Comparison of ENCODE assay signal across 8 cellular contexts in the genomic region with DNA sequence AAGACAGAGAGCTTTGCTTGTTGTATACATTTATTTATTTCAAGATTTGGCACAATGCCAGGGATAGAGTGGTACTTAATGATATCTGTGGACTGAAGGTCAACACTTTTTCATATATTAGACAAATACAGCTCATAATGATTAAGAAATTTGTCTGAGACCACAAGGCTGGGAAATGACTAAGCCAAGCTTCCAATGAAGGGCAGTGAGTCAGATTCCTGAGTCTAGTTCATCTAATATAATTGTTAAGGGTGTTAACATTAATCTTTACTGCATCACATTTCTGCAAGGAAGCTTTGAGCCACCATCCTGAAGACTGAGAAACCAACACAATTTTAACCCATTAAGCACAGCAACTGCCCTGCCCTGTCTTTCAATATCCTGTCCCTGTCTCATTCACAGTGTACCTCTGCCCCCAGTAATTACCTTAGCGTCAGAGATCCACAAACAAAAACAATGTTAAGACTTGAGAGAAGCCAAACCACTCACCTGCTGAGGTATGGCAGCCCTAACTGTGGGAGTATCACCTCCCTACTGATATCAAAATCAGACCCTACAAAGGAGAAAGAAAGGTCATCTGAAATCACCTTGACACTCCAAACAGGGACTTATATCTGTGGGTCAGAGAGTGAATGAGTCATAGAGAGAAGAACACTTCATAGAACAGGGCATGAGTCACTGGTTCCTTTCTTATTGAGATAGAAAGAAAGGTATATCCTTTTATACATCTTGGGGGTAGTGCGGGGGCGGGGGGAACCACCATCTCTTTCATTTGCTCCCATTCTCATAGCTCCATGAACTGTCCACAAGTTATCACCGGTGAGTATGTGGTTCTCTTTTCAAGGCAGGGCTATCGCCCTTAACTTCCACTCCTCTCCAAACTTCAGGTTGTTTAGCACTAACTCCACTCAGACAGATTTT.
DNase-seq lines count a peak whose midpoint lies in the region; ATAC-seq, FAIRE-seq and TF ChIP-seq lines count a peak whose summit lies in the region.

No MANE protein-coding gene starts in this region.

- WGBS in sigmoid colon, 2 donors, result 76 to 81% methylated on average over 5 of the region's 5 CpGs

- intact Hi-C loops in sigmoid colon (cut with DNase I), result no loop called here

- ATAC-seq in GM21526 (IDR thresholded peaks at IDR 0.05; ENCODE audit: low FRiP score, unreplicated experiment), result peak; percentile 98
- peak; percentile 96 for ATAC-seq in HG03575 (IDR thresholded peaks at IDR 0.05; ENCODE audit: extremely low read depth, insufficient number of reproducible peaks, low FRiP score, unreplicated experiment)

- H3K27me3 Mint-ChIP-seq in astrocyte (ENCODE audit: low read depth, unreplicated experiment), result no peaks in the 10 kb centered on the region

- H3K9me3 ChIP-seq in astrocyte (ENCODE audit: insufficient read depth, low read depth, low read length) (no peaks in the 10 kb centered on the region), mucosa of rectum (ENCODE audit: control insufficient read depth in 2 of 2, low read length in 2 of 2) (no peaks in the 10 kb centered on the region), sigmoid colon (no peaks in the 10 kb centered on the region), Peyer's patch (no peaks in the 10 kb centered on the region)

- H3K27me3 ChIP-seq in astrocyte (ENCODE audit: insufficient read depth, low read length) (no peaks in the 10 kb centered on the region), mucosa of rectum (ENCODE audit: control insufficient read depth in 2 of 2, insufficient read depth in 2 of 2, low read length in 2 of 2) (no peaks in the 10 kb centered on the region), sigmoid colon (no peaks in the 10 kb centered on the region), Peyer's patch (no peaks in the 10 kb centered on the region)

- peaks cover 37% of the 10 kb centered on the region for H3K4me1 Mint-ChIP-seq in astrocyte (ENCODE audit: low read depth, unreplicated experiment)

- no peak for TF ChIP-seq EP300 in sigmoid colon (IDR thresholded peaks at IDR 0.05)

- DNase-seq in GM10266 (ENCODE audit: extremely low spot score), result peak; percentile 62
- DNase-seq in astrocyte (ENCODE audit: low read depth), result peak; percentile 96
- no peak for DNase-seq in substantia nigra (lab: John Stamatoyannopoulos, UW)
- DNase-seq in sigmoid colon, result no peak
- DNase-seq in Peyer's patch, result no peak

- H3K4me3 ChIP-seq in astrocyte (ENCODE audit: insufficient read depth, low read depth, low read length) (peak overlapping the region; percentile 30), mucosa of rectum (ENCODE audit: low read length in 2 of 2) (no peak overlapping the region), sigmoid colon (no peak overlapping the region), Peyer's patch (no peak overlapping the region)

- H3K4me2 ChIP-seq in astrocyte (ENCODE audit: low read length), result peak overlapping the region; percentile 83

- H3K36me3 Mint-ChIP-seq in astrocyte (ENCODE audit: low read depth, unreplicated experiment), result no peaks in the 10 kb centered on the region

- H3K9me3 Mint-ChIP-seq in astrocyte (ENCODE audit: unreplicated experiment), result no peaks in the 10 kb centered on the region

- H2AFZ ChIP-seq in astrocyte (ENCODE audit: low read depth, low read length), result no peak overlapping the region

- TF ChIP-seq CTCF in GM10266 (IDR thresholded peaks at IDR 0.05; ENCODE audit: control insufficient read depth, insufficient read depth, low read depth, missing control alignments) (no peak), astrocyte (IDR thresholded peaks at IDR 0.05; ENCODE audit: insufficient read depth, low read depth, low read length) (no peak), sigmoid colon (IDR thresholded peaks at IDR 0.05) (no peak), Peyer's patch (IDR thresholded peaks at IDR 0.05) (no peak)

- H3K4me3 Mint-ChIP-seq in astrocyte (ENCODE audit: unreplicated experiment), result no peak overlapping the region

- H3K27ac Mint-ChIP-seq in astrocyte (ENCODE audit: unreplicated experiment), result peak overlapping the region; percentile 64

- H3K27ac ChIP-seq in astrocyte (ENCODE audit: low read depth, low read length), result peak overlapping the region; percentile 74
- H3K27ac ChIP-seq in mucosa of rectum (ENCODE audit: low read depth in 2 of 2, low read length in 2 of 2), result peak overlapping the region; percentile 58 to 62
- no peak overlapping the region for H3K27ac ChIP-seq in substantia nigra (ENCODE audit: low read depth, low read length, poor library complexity, severe bottlenecking)
- peak overlapping the region in 1 of 4 donors; percentile 15 for H3K27ac ChIP-seq in sigmoid colon
- peak overlapping the region in 2 of 4 donors; percentile 80 to 84 for H3K27ac ChIP-seq in Peyer's patch

- H3K9ac ChIP-seq in astrocyte (ENCODE audit: low read length) (peak overlapping the region; percentile 43), mucosa of rectum (ENCODE audit: low read depth in 1 of 2, low read length in 2 of 2) (no peak overlapping the region)

- FAIRE-seq in astrocyte (lab: Jason Lieb, UNC), result peak; percentile 94

- TF ChIP-seq POLR2A in sigmoid colon (IDR thresholded peaks at IDR 0.05) (no peak), Peyer's patch (IDR thresholded peaks at IDR 0.05) (no peak)

- H3K36me3 ChIP-seq in astrocyte (ENCODE audit: insufficient read depth, low read length) (no peaks in the 10 kb centered on the region), mucosa of rectum (ENCODE audit: control insufficient read depth in 2 of 2, insufficient read depth in 2 of 2, low read length in 2 of 2) (no peaks in the 10 kb centered on the region), sigmoid colon (no peaks in the 10 kb centered on the region), Peyer's patch (no peaks in the 10 kb centered on the region)

- H3K4me1 ChIP-seq in astrocyte (ENCODE audit: insufficient read depth, low read length) (peaks cover 18% of the 10 kb centered on the region), mucosa of rectum (ENCODE audit: control insufficient read depth in 2 of 2, insufficient read depth in 2 of 2, low read length in 2 of 2) (peaks cover 5 to 13% of the 10 kb centered on the region in 2 donors), sigmoid colon (peaks cover 0 to 4% (median 0%) of the 10 kb centered on the region in 4 donors), Peyer's patch (peaks cover 0 to 7% (median 0%) of the 10 kb centered on the region in 4 donors)

- no peaks in the 10 kb centered on the region for H4K20me1 ChIP-seq in astrocyte (ENCODE audit: insufficient read depth, low read length)

- H3K79me2 ChIP-seq in astrocyte (ENCODE audit: insufficient read depth, low read length), result peaks cover 4% of the 10 kb centered on the region

Comparison
In these comparisons a context has a peak if more than half of its experiments do, and no peak if none do; other contexts are left out.
1. DNase-seq: peak in GM10266 (single experiment) and astrocyte (single experiment); none in substantia nigra (0 of 49), sigmoid colon (single experiment) and Peyer's patch (0 of 3).